2 cellular contexts compared by ENCODE assay signal in the genomic region with DNA sequence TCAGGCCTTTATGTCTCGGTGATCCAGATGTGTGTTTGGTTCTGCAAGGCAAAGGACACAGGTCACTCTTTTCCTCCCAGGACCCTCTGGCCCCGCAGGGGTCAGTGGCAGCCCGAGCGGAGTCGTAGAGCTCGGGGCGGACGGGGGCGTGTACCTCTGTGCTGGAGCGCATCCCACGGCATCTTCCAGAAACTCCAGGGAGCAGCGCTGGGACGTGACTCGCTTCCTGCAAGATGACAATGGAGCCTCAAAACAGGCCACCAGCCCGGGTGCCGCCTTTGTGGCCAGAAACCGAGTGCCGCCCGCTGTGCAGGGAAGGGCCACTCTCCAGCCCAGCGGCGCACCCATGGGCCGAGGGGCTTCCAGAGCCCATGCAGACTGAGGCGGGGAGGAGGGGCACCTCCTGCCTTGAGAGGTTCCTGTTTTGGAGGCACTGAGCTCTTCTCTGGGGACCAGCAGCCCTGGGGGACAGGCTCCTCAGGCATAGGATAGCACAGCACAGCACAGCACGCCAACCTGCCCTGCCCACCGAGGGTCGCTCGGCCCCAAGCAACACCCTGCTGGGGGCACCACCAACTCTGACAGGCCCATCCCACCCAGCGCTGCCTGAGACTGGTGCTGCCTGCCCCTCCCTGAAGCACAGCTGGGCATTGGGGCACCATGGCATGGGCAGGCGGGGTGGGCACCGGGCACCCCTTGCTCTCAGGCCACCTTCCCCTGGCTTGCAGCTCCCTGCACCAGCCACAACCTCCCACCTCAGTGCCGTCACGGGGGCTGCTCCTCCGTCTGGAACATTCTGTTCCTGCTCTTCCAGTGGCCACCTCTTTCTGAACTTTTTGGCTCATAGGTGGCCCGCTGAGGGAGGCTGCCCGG.
TF ChIP-seq lines count a peak whose summit lies in the region.

No MANE protein-coding gene starts in this region.

TF ChIP-seq in HEK293, 187 proteins besides CTCF, POLR2A, EP300 and RAD21:
- TF ChIP-seq ZBTB49 (tag by site-specific recombination; IDR thresholded peaks at IDR 0.05; ENCODE audit: low read depth) (no peak), ZNF223 (tag by site-specific recombination; IDR thresholded peaks at IDR 0.05) (no peak), BCL11B (tag by site-specific recombination; IDR thresholded peaks at IDR 0.05; ENCODE audit: low read depth) (no peak), TSHZ1 (tag by site-specific recombination; IDR thresholded peaks at IDR 0.05; ENCODE audit: borderline replicate concordance) (no peak), HIC1 (tag by site-specific recombination; IDR thresholded peaks at IDR 0.05) (peak; percentile 78), ZNF548 (tag by site-specific recombination; IDR thresholded peaks at IDR 0.05) (no peak), ZNF473 (tag by site-specific recombination; IDR thresholded peaks at IDR 0.05) (no peak), GLIS2 (tag by site-specific recombination; IDR thresholded peaks at IDR 0.05) (0 out of 2 replicates have a peak, but pooled peaks have one; percentile 20)

TF ChIP-seq in K562, 482 proteins besides CTCF, POLR2A, EP300 and RAD21:
- no peak for TF ChIP-seq ZNF407 (IDR thresholded peaks at IDR 0.05; ENCODE audit: low read depth)
- TF ChIP-seq, protein P1, sequence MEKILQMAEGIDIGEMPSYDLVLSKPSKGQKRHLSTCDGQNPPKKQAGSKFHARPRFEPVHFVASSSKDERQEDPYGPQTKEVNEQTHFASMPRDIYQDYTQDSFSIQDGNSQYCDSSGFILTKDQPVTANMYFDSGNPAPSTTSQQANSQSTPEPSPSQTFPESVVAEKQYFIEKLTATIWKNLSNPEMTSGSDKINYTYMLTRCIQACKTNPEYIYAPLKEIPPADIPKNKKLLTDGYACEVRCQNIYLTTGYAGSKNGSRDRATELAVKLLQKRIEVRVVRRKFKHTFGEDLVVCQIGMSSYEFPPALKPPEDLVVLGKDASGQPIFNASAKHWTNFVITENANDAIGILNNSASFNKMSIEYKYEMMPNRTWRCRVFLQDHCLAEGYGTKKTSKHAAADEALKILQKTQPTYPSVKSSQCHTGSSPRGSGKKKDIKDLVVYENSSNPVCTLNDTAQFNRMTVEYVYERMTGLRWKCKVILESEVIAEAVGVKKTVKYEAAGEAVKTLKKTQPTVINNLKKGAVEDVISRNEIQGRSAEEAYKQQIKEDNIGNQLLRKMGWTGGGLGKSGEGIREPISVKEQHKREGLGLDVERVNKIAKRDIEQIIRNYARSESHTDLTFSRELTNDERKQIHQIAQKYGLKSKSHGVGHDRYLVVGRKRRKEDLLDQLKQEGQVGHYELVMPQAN (IDR thresholded peaks at IDR 0.05; ENCODE audit: borderline replicate concordance): no peak
- 0 out of 2 replicates have a peak, but pooled peaks have one; percentile 30 for TF ChIP-seq HNRNPL (IDR thresholded peaks at IDR 0.05; ENCODE audit: low read depth, low read length)
- TF ChIP-seq ARID4B (CRISPR knock-in tag; IDR thresholded peaks at IDR 0.05): no peak
- TF ChIP-seq SIN3B (IDR thresholded peaks at IDR 0.05; ENCODE audit: low read depth): no peak
- TF ChIP-seq FOXA3 (CRISPR knock-in tag; conservative IDR thresholded peaks at IDR 0.05 in 1 of 2, IDR thresholded peaks at IDR 0.05 in 1 of 2): no peak
- TF ChIP-seq SOX6 (IDR thresholded peaks at IDR 0.05): no peak
- no peak for TF ChIP-seq LCOR (CRISPR knock-in tag; IDR thresholded peaks at IDR 0.05)
- TF ChIP-seq DEAF1 (CRISPR knock-in tag; IDR thresholded peaks at IDR 0.05): no peak
- peak; percentile 47; the same call in 1 of the 2 replicates for TF ChIP-seq POLR2G (IDR thresholded peaks at IDR 0.05; ENCODE audit: low read depth, low read length)
- no peak for TF ChIP-seq FIP1L1 (IDR thresholded peaks at IDR 0.05; ENCODE audit: low read depth, low read length, poor library complexity, severe bottlenecking)
- no peak for TF ChIP-seq NCOA2 (IDR thresholded peaks at IDR 0.05; ENCODE audit: partially characterized antibody in 2 of 2)
- TF ChIP-seq NFE2L1 (tag; IDR thresholded peaks at IDR 0.05; ENCODE audit: borderline replicate concordance, low read depth): no peak
- TF ChIP-seq STAT6 (CRISPR knock-in tag; IDR thresholded peaks at IDR 0.05): no peak
